ENCODE assay signal across 8 cellular contexts in genomic region chr7:100127866-100128601, GRCh38. TPM values are rescaled to one million over a fixed set of nuclear protein-coding genes. Genes with fewer than 3 reads are reported as not detected.
DNase-seq lines count a peak whose midpoint lies in the region; ATAC-seq, FAIRE-seq and TF ChIP-seq lines count a peak whose summit lies in the region.

No MANE protein-coding gene starts in this region.

- peaks cover 15% of the 10 kb centered on the region for H3K79me1 ChIP-seq in trophoblast cell (ENCODE audit: low read length)

- peak overlapping the region; percentile 60 for H3K4ac ChIP-seq in trophoblast cell (ENCODE audit: low read depth, low read length)

- H4K12ac ChIP-seq in trophoblast cell (ENCODE audit: low read depth, low read length): peak overlapping the region; percentile 95

- no peaks in the 10 kb centered on the region for H3K9me3 ChIP-seq in HUES64 (ENCODE audit: insufficient read depth, low read depth, low read length)
- no peaks in the 10 kb centered on the region for H3K9me3 ChIP-seq in trophoblast cell (ENCODE audit: insufficient read depth, low read depth, low read length)

- H3K27ac ChIP-seq in HUES64 (ENCODE audit: low read depth, low read length) (no peak overlapping the region), trophoblast cell (ENCODE audit: low read depth, low read length) (no peak overlapping the region)

- no peak for FAIRE-seq in H54 (lab: Jason Lieb, UNC)

- peak overlapping the region; percentile 45 for H2BK120ac ChIP-seq in trophoblast cell (ENCODE audit: insufficient read depth, low read length, poor library complexity)

- H3K4me3 ChIP-seq in HUES64 (ENCODE audit: low read length) (peak overlapping the region; percentile 97), fibroblast of villous mesenchyme (ENCODE audit: low read depth, low read length) (peak overlapping the region; percentile 74), trophoblast cell (ENCODE audit: low read depth, low read length) (peak overlapping the region; percentile 81)

- TF ChIP-seq CTCF in fibroblast of villous mesenchyme (IDR thresholded peaks at IDR 0.05; ENCODE audit: insufficient read depth, low read depth, low read length): no peak

- H3K9ac ChIP-seq in HUES64 (ENCODE audit: low read depth, low read length) (peak overlapping the region; percentile 95), trophoblast cell (ENCODE audit: low read length) (peak overlapping the region; percentile 63)

- H2AK5ac ChIP-seq in trophoblast cell (ENCODE audit: low read length): peak overlapping the region; percentile 64

- no peak overlapping the region for H3K23ac ChIP-seq in trophoblast cell (ENCODE audit: low read length)

- DNase-seq in ELF-1 (ENCODE audit: low read depth, low spot score) (peak; percentile 44), fibroblast of villous mesenchyme (ENCODE audit: low read depth) (peak; percentile 20), trophoblast cell (no peak), H54 (ENCODE audit: insufficient read length, low spot score) (no peak), NCI-H187 (lab: John Stamatoyannopoulos, UW) (no peak)
- peak; percentile 79 for DNase-seq in activated CD8-positive, alpha-beta memory T cell treated with anti-CD3 and anti-CD28 coated beads for 24 hours

- no peak for TF ChIP-seq POLR2A in H54 (IDR thresholded peaks at IDR 0.05; ENCODE audit: low read depth, low read length)

- WGBS in HUES64: 7% methylated on average over 37 of the region's 37 CpGs
- no CpG with 5 or more reads among the region's 37 CpGs for whole genome bisulfite sequencing in trophoblast cell (ENCODE audit: extremely low coverage, insufficient coverage, insufficient read length)

- H3K18ac ChIP-seq in trophoblast cell (ENCODE audit: low read length): peak overlapping the region; percentile 63

- peak overlapping the region; percentile 77 for H3K14ac ChIP-seq in trophoblast cell (ENCODE audit: low read length)

- H3K27me3 ChIP-seq in HUES64 (ENCODE audit: insufficient read depth, low read length) (peaks cover 20% of the 10 kb centered on the region), trophoblast cell (ENCODE audit: insufficient read depth, low read length) (no peaks in the 10 kb centered on the region)

- H2BK12ac ChIP-seq in trophoblast cell (ENCODE audit: low read length): no peak overlapping the region

- peaks cover 7% of the 10 kb centered on the region; the same call in 1 of the 2 replicates for H3K4me1 ChIP-seq in HUES64 (ENCODE audit: insufficient read depth, low read length)
- peaks cover 3 to 8% of the 10 kb centered on the region in 2 experiments for H3K4me1 ChIP-seq in trophoblast cell (ENCODE audit: control insufficient read depth in 1 of 2, insufficient read depth in 2 of 2, low read length in 2 of 2)

- H3K79me2 ChIP-seq in trophoblast cell (ENCODE audit: control insufficient read depth, insufficient read depth, low read length, poor library complexity): peaks cover 13% of the 10 kb centered on the region

- ATAC-seq in GM19463 (IDR thresholded peaks at IDR 0.05; ENCODE audit: unreplicated experiment): no peak

- H2BK5ac ChIP-seq in trophoblast cell (ENCODE audit: low read depth, low read length, poor library complexity): no peak overlapping the region

- peak overlapping the region; percentile 56 for H2AFZ ChIP-seq in trophoblast cell (ENCODE audit: insufficient read depth, low read length, poor library complexity)

- peak overlapping the region; percentile 81 for H4K8ac ChIP-seq in trophoblast cell (ENCODE audit: low read depth, low read length)

- H3K36me3 ChIP-seq in HUES64 (ENCODE audit: insufficient read depth, low read length) (peaks cover 6% of the 10 kb centered on the region; the same call in 1 of the 2 replicates), trophoblast cell (ENCODE audit: control insufficient read depth in 1 of 2, insufficient read depth in 2 of 2, low read length in 2 of 2) (no peaks in the 10 kb centered on the region)

- H3K4me2 ChIP-seq in trophoblast cell (ENCODE audit: low read length): peak overlapping the region; percentile 75

- peak overlapping the region; percentile 91 for H4K91ac ChIP-seq in trophoblast cell (ENCODE audit: low read depth, low read length)

RNA-seq across cellular contexts. Expression of gene MBLAC1, which starts 1.3 kb away (rescaled TPM):
- polyA plus RNA-seq in HUES64 (2013, experiment 1 of 2): 1.2 TPM
- 1.3 TPM for polyA plus RNA-seq in HUES64 (2013, experiment 2 of 2)
- 1.7 and 4.2 TPM in 2 replicates for total RNA-seq in fibroblast of villous mesenchyme
- polyA plus RNA-seq in trophoblast cell (2013): 1.2 and 1.3 TPM in 2 replicates

RNA-seq across cellular contexts. Expression of gene CNPY4, which starts 8.6 kb away (rescaled TPM):
- 10.8 TPM for polyA plus RNA-seq in HUES64 (2013, experiment 1 of 2)
- 13.5 TPM for polyA plus RNA-seq in HUES64 (2013, experiment 2 of 2)
- 23.2 and 40.2 TPM in 2 replicates for total RNA-seq in fibroblast of villous mesenchyme
- polyA plus RNA-seq in trophoblast cell (2013): 13.1 and 13.5 TPM in 2 replicates

RNA-seq across cellular contexts. Expression of gene TAF6, which starts 8.9 kb away (rescaled TPM):
- 54.7 TPM for polyA plus RNA-seq in HUES64 (2013, experiment 1 of 2)
- 68.6 TPM for polyA plus RNA-seq in HUES64 (2013, experiment 2 of 2)
- 50.9 and 54.4 TPM in 2 replicates for total RNA-seq in fibroblast of villous mesenchyme
- 46.3 and 49.0 TPM in 2 replicates for polyA plus RNA-seq in trophoblast cell (2013)

RNA-seq across cellular contexts. Expression of gene LAMTOR4, which starts 20.7 kb away (rescaled TPM):
- 142 TPM for polyA plus RNA-seq in HUES64 (2013, experiment 1 of 2)
- 156 TPM for polyA plus RNA-seq in HUES64 (2013, experiment 2 of 2)
- 65.2 and 81.5 TPM in 2 replicates for total RNA-seq in fibroblast of villous mesenchyme
- polyA plus RNA-seq in trophoblast cell (2013): 58.9 and 65.5 TPM in 2 replicates

RNA-seq across cellular contexts. Expression of gene AP4M1, which starts 26.6 kb away (rescaled TPM):
- polyA plus RNA-seq in HUES64 (2013, experiment 1 of 2): 14.9 TPM
- 11.3 TPM for polyA plus RNA-seq in HUES64 (2013, experiment 2 of 2)
- 16.1 and 16.4 TPM in 2 replicates for total RNA-seq in fibroblast of villous mesenchyme
- polyA plus RNA-seq in trophoblast cell (2013): 11.0 and 11.6 TPM in 2 replicates

Comparison
In these comparisons a context has a peak if more than half of its experiments do, and no peak if none do; other contexts are left out.
1. DNase-seq: peak in ELF-1 (single experiment), activated CD8-positive, alpha-beta memory T cell treated with anti-CD3 and anti-CD28 coated beads for 24 hours (single experiment) and fibroblast of villous mesenchyme (single experiment); none in trophoblast cell (0 of 2), H54 (single experiment) and NCI-H187 (0 of 2).
2. Peak in every context shown above with its lines, with median percentiles within 50 percentile points of each other: H3K4me3 ChIP-seq.